18 cellular contexts compared by ENCODE assay signal in genomic region chr4:8516061-8516573, GRCh38.
A peak's percentile ranks its signal among the peaks of the same experiment; 100 is the strongest.
DNase-seq lines count a peak whose midpoint lies in the region; ATAC-seq and TF ChIP-seq lines count a peak whose summit lies in the region.
"Had no signal": no experiment of that assay in that cellular context is flagged by ENCODE, and none has a peak within 500 bp of the region (broad histone marks: within the 10 kb centered on the region; RNA-seq: fewer than 3 reads in every experiment).

No MANE protein-coding gene starts in this region.

- no peak overlapping the region for H4K91ac ChIP-seq in mesenchymal stem cell (ENCODE audit: low read length)

- no peak overlapping the region for H3K18ac ChIP-seq in mesenchymal stem cell (ENCODE audit: low read depth in 1 of 2, low read length in 2 of 2)

- no peaks in the 10 kb centered on the region for H3K27me3 ChIP-seq in mesenchymal stem cell (ENCODE audit: control insufficient read depth in 1 of 2, insufficient read depth in 1 of 2, low read length in 2 of 2)
- no peaks in the 10 kb centered on the region for H3K27me3 ChIP-seq in spleen (replicated peaks in 1 of 7)
- H3K27me3 ChIP-seq in smooth muscle cell (ENCODE audit: low read depth), result no peaks in the 10 kb centered on the region
- H3K27me3 ChIP-seq: MG63 had no signal

- no peak for TF ChIP-seq CTCF in spleen (IDR thresholded peaks at IDR 0.05 in 8 of 11, conservative IDR thresholded peaks at IDR 0.05 in 3 of 11)
- no peak for TF ChIP-seq CTCF in smooth muscle cell (IDR thresholded peaks at IDR 0.05; ENCODE audit: borderline replicate concordance, insufficient read depth, poor library complexity, severe bottlenecking)

- H3K14ac ChIP-seq in mesenchymal stem cell (ENCODE audit: low read length in 2 of 2), result peak overlapping the region in 1 of 2 experiments; percentile 9

- 75% methylated on average over 14 of the region's 14 CpGs for WGBS in mesenchymal stem cell
- 73 to 84% (median 79%) methylated on average over 14 of the region's 14 CpGs for WGBS in spleen, 5 donors
- 92% methylated on average over 14 of the region's 14 CpGs for WGBS in smooth muscle cell (ENCODE audit: low lambda C conversion rate)

- no peak overlapping the region for H2BK12ac ChIP-seq in mesenchymal stem cell (ENCODE audit: low read length in 2 of 2)

- H3K79me1 ChIP-seq in mesenchymal stem cell (replicated peaks; ENCODE audit: low read length, poor library complexity, severe bottlenecking), result no peaks in the 10 kb centered on the region

- no peak overlapping the region for H3K9ac ChIP-seq in mesenchymal stem cell (ENCODE audit: low read length)
- H3K9ac ChIP-seq in smooth muscle cell (ENCODE audit: low read depth), result no peak overlapping the region

- no peaks in the 10 kb centered on the region for H3K36me3 ChIP-seq in mesenchymal stem cell (ENCODE audit: control insufficient read depth in 1 of 2, insufficient read depth in 2 of 2, low read depth in 1 of 2, low read length in 2 of 2)
- H3K36me3 ChIP-seq in spleen, result no peaks in the 10 kb centered on the region
- H3K36me3 ChIP-seq in smooth muscle cell (ENCODE audit: low read depth), result no peaks in the 10 kb centered on the region
- H3K36me3 ChIP-seq: MG63 had no signal

- no peak for TF ChIP-seq POLR2A in spleen (IDR thresholded peaks at IDR 0.05)

- H4K20me1 ChIP-seq in smooth muscle cell (ENCODE audit: low read depth), result no peaks in the 10 kb centered on the region

- no peaks in the 10 kb centered on the region for H3F3A ChIP-seq in smooth muscle cell (ENCODE audit: low read depth)

- H3K4ac ChIP-seq in mesenchymal stem cell (ENCODE audit: low read depth in 1 of 2, low read length in 2 of 2), result no peak overlapping the region

- no peak overlapping the region for H3K4me3 ChIP-seq in mesenchymal stem cell (ENCODE audit: insufficient read depth in 1 of 2, low read depth in 1 of 2, low read length in 2 of 2)
- no peak overlapping the region for H3K4me3 ChIP-seq in spleen
- no peak overlapping the region for H3K4me3 ChIP-seq in smooth muscle cell
- H3K4me3 ChIP-seq: MG63 had no signal

- ATAC-seq in GM18498 (IDR thresholded peaks at IDR 0.05; ENCODE audit: unreplicated experiment), result no peak

- H3K27ac ChIP-seq in mesenchymal stem cell (ENCODE audit: low read length, poor library complexity, severe bottlenecking) (no peak overlapping the region), spleen (peak overlapping the region in 6 of 8 donors; percentile 29 to 80 (median 60)), smooth muscle cell (ENCODE audit: low read depth) (no peak overlapping the region)
- H3K27ac ChIP-seq: 22Rv1, C4-2B had no signal

- intact Hi-C loops in spleen (cut with DNase I; ENCODE audit: low total_unique reads), result no loop called here

- H3K4me2 ChIP-seq in mesenchymal stem cell (ENCODE audit: low read length, poor library complexity, severe bottlenecking) (no peak overlapping the region), smooth muscle cell (no peak overlapping the region)

- peaks cover 11% of the 10 kb centered on the region for H3K4me1 ChIP-seq in mesenchymal stem cell (ENCODE audit: control insufficient read depth, insufficient read depth, low read depth, low read length)
- peaks cover 0 to 3% (median 0%) of the 10 kb centered on the region in 6 donors for H3K4me1 ChIP-seq in spleen
- H3K4me1 ChIP-seq in smooth muscle cell (ENCODE audit: low read depth), result no peaks in the 10 kb centered on the region
- H3K4me1 ChIP-seq: Caco-2 had no signal

- no peak overlapping the region for H3K23ac ChIP-seq in mesenchymal stem cell (ENCODE audit: low read length in 2 of 2)

- DNase-seq in NCI-H2171 treated with DMSO at 0.1 percent for 48 hours (lab: John Stamatoyannopoulos, UW), result peak; percentile 62
- DNase-seq in NCI-H2171 (lab: John Stamatoyannopoulos, UW), result no peak
- peak; percentile 86 for DNase-seq in RPMI7951 (ENCODE audit: low read depth)
- peak; percentile 14 for DNase-seq in mesenchymal stem cell
- no peak for DNase-seq in spleen
- DNase-seq in AG08396 (ENCODE audit: low spot score), result no peak
- no peak for DNase-seq in smooth muscle cell (lab: John Stamatoyannopoulos, UW; ENCODE audit: unreplicated experiment)
- DNase-seq: Caco-2, KBM-7, NCI-H1092 treated with DMSO at 0.1 percent for 48 hours, NCI-H187, NCI-H446 treated with DMSO at 0.1 percent for 48 hours, NCI-H82, SIG-M5 had no signal

- H2BK120ac ChIP-seq in mesenchymal stem cell (ENCODE audit: low read depth, low read length), result no peak overlapping the region

- no peak overlapping the region for H2BK5ac ChIP-seq in mesenchymal stem cell (ENCODE audit: low read depth, low read length, poor library complexity, severe bottlenecking)

- H2AFZ ChIP-seq in mesenchymal stem cell (ENCODE audit: low read depth, low read length), result no peak overlapping the region
- no peak overlapping the region for H2AFZ ChIP-seq in smooth muscle cell (ENCODE audit: low read depth)

- H2AK5ac ChIP-seq in mesenchymal stem cell (ENCODE audit: low read length, severe bottlenecking), result no peak overlapping the region

- no peaks in the 10 kb centered on the region for H3K79me2 ChIP-seq in smooth muscle cell (ENCODE audit: low read depth)

- no peak overlapping the region for H4K8ac ChIP-seq in mesenchymal stem cell (ENCODE audit: low read length)

- no peak overlapping the region for H2BK15ac ChIP-seq in mesenchymal stem cell (ENCODE audit: low read depth, poor library complexity, severe bottlenecking)

- H3K9me3 ChIP-seq in mesenchymal stem cell (ENCODE audit: control insufficient read depth, low read length) (peaks cover 12% of the 10 kb centered on the region), spleen (peaks cover 0 to 25% (median 15%) of the 10 kb centered on the region in 8 donors), smooth muscle cell (replicated peaks; ENCODE audit: low read depth) (no peaks in the 10 kb centered on the region)

Comparison
In these comparisons a context has a peak if more than half of its experiments do, and no peak if none do; other contexts are left out.
1. DNase-seq: peak in NCI-H2171 treated with DMSO at 0.1 percent for 48 hours (single experiment), RPMI7951 (single experiment) and mesenchymal stem cell (single experiment); none in NCI-H2171 (single experiment), spleen (single experiment), AG08396 (single experiment) and smooth muscle cell (single experiment).
2. H3K27ac ChIP-seq: peak in spleen (6 of 8); none in mesenchymal stem cell (single experiment) and smooth muscle cell (single experiment).